In the genomic region with DNA sequence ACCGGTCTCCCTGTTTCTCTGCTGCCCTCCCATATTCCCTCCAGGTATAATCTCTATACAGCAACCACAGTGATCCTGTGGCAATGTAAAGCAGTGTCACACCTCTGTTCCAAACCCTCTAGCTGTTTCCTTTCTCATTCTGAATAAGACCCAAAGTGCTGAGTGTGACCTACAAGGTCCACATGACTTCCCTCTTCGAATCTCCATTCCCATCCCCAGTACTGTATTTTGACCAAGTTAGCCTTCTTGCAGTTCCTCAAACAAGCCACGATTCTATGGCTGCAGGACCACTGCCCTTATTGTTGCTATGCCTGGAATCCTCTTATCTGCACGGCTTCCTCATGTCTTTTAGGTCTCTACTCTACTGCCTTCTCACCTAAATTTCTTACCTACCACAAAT, we compare ENCODE assay signal across 1 cellular context.
TF ChIP-seq lines count a peak whose summit lies in the region.

No MANE protein-coding gene starts in this region.

TF ChIP-seq in GM23338, 12 proteins besides CTCF, POLR2A, EP300 and RAD21 (continued from another document):
- TF ChIP-seq, protein P1, sequence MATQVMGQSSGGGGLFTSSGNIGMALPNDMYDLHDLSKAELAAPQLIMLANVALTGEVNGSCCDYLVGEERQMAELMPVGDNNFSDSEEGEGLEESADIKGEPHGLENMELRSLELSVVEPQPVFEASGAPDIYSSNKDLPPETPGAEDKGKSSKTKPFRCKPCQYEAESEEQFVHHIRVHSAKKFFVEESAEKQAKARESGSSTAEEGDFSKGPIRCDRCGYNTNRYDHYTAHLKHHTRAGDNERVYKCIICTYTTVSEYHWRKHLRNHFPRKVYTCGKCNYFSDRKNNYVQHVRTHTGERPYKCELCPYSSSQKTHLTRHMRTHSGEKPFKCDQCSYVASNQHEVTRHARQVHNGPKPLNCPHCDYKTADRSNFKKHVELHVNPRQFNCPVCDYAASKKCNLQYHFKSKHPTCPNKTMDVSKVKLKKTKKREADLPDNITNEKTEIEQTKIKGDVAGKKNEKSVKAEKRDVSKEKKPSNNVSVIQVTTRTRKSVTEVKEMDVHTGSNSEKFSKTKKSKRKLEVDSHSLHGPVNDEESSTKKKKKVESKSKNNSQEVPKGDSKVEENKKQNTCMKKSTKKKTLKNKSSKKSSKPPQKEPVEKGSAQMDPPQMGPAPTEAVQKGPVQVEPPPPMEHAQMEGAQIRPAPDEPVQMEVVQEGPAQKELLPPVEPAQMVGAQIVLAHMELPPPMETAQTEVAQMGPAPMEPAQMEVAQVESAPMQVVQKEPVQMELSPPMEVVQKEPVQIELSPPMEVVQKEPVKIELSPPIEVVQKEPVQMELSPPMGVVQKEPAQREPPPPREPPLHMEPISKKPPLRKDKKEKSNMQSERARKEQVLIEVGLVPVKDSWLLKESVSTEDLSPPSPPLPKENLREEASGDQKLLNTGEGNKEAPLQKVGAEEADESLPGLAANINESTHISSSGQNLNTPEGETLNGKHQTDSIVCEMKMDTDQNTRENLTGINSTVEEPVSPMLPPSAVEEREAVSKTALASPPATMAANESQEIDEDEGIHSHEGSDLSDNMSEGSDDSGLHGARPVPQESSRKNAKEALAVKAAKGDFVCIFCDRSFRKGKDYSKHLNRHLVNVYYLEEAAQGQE (IDR thresholded peaks at IDR 0.05; ENCODE audit: unreplicated experiment) = no peak
- TF ChIP-seq EZH2 (IDR thresholded peaks at IDR 0.05; ENCODE audit: low read depth, unreplicated experiment) = no peak
- TF ChIP-seq, protein P2, sequence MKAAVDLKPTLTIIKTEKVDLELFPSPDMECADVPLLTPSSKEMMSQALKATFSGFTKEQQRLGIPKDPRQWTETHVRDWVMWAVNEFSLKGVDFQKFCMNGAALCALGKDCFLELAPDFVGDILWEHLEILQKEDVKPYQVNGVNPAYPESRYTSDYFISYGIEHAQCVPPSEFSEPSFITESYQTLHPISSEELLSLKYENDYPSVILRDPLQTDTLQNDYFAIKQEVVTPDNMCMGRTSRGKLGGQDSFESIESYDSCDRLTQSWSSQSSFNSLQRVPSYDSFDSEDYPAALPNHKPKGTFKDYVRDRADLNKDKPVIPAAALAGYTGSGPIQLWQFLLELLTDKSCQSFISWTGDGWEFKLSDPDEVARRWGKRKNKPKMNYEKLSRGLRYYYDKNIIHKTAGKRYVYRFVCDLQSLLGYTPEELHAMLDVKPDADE (IDR thresholded peaks at IDR 0.05) = no peak
- TF ChIP-seq NANOG (IDR thresholded peaks at IDR 0.05; ENCODE audit: borderline replicate concordance) = no peak
- no peak for TF ChIP-seq STAT1 (IDR thresholded peaks at IDR 0.05; ENCODE audit: unreplicated experiment)
- no peak for TF ChIP-seq CREB1 (CRISPR knock-in tag; IDR thresholded peaks at IDR 0.05; ENCODE audit: low read depth)
- TF ChIP-seq EZH2phosphoT487 (IDR thresholded peaks at IDR 0.05; ENCODE audit: unreplicated experiment) = no peak
- TF ChIP-seq ZNF114 (CRISPR knock-in tag; IDR thresholded peaks at IDR 0.05) = no peak
TF ChIP-seq in GM23338: peak in this region for 0.
